ENCODE assay signal across 16 cellular contexts in genomic region chr2:198615972-198616371, GRCh38.
DNase-seq lines count a peak whose midpoint lies in the region; ATAC-seq, FAIRE-seq and TF ChIP-seq lines count a peak whose summit lies in the region.
"Had no signal": no experiment of that assay in that cellular context is flagged by ENCODE, and none has a peak within 500 bp of the region (broad histone marks: within the 10 kb centered on the region; RNA-seq: fewer than 3 reads in every experiment).

No MANE protein-coding gene starts in this region.

- ATAC-seq in HG03135 (IDR thresholded peaks at IDR 0.05; ENCODE audit: unreplicated experiment) (peak; percentile 63), mucosa of descending colon (peak; percentile 92), GM21717 (IDR thresholded peaks at IDR 0.05; ENCODE audit: unreplicated experiment) (no peak)
- ATAC-seq: esophagus mucosa had no signal

- H3K4me1 ChIP-seq in astrocyte (ENCODE audit: insufficient read depth, low read length) = no peaks in the 10 kb centered on the region
- no peaks in the 10 kb centered on the region for H3K4me1 ChIP-seq in mucosa of descending colon (ENCODE audit: low read depth)
- H3K4me1 ChIP-seq: suprapubic skin had no signal

- H3K9me3 ChIP-seq in astrocyte (ENCODE audit: insufficient read depth, low read depth, low read length) (no peaks in the 10 kb centered on the region), mucosa of descending colon (no peaks in the 10 kb centered on the region)
- H3K9me3 ChIP-seq: neutrophil, suprapubic skin had no signal

- H4K20me1 ChIP-seq in astrocyte (ENCODE audit: insufficient read depth, low read length) = no peaks in the 10 kb centered on the region

- no peaks in the 10 kb centered on the region for H3K27me3 ChIP-seq in astrocyte (ENCODE audit: insufficient read depth, low read length)
- H3K27me3 ChIP-seq: cardiac muscle cell, neutrophil, suprapubic skin had no signal

- no peak overlapping the region for H3K27ac ChIP-seq in astrocyte (ENCODE audit: low read depth, low read length)
- H3K27ac ChIP-seq: cardiac muscle cell, neutrophil, suprapubic skin had no signal

- H3K79me2 ChIP-seq in astrocyte (ENCODE audit: insufficient read depth, low read length) = no peaks in the 10 kb centered on the region

- DNase-seq in Daoy (ENCODE audit: low read depth) (peak; percentile 42), astrocyte (ENCODE audit: low read depth) (peak; percentile 1), mucosa of descending colon (peak in 1 of 3 donors; percentile 83), germinal center (ENCODE audit: low spot score) (no peak)
- DNase-seq in activated CD4-positive, alpha-beta T cell treated with anti-CD3 and anti-CD28 coated beads for 4 hours = no peak
- no peak for DNase-seq in effector CD4-positive, alpha-beta T cell
- DNase-seq: activated T-cell treated with anti-CD3 and anti-CD28 coated beads, Interleukin-2, amount 50 U/mL, for 48 hours; CD4-positive, alpha-beta T cell; islet precursor cell; KBM-7 had no signal

- H3K4me3 Mint-ChIP-seq in astrocyte (ENCODE audit: unreplicated experiment) = no peak overlapping the region
- H3K4me3 Mint-ChIP-seq: CD4-positive, alpha-beta T cell had no signal

- H3K27me3 Mint-ChIP-seq in astrocyte (ENCODE audit: low read depth, unreplicated experiment) = peaks cover 3% of the 10 kb centered on the region

- no peak for TF ChIP-seq CTCF in astrocyte (IDR thresholded peaks at IDR 0.05; ENCODE audit: insufficient read depth, low read depth, low read length)
- TF ChIP-seq CTCF in mucosa of descending colon (IDR thresholded peaks at IDR 0.05) = no peak

- H3K36me3 ChIP-seq in astrocyte (ENCODE audit: insufficient read depth, low read length) (no peaks in the 10 kb centered on the region), mucosa of descending colon (ENCODE audit: low read depth) (no peaks in the 10 kb centered on the region)
- H3K36me3 ChIP-seq: cardiac muscle cell, neutrophil, suprapubic skin had no signal

- H3K9me3 Mint-ChIP-seq in astrocyte (ENCODE audit: unreplicated experiment) = no peaks in the 10 kb centered on the region

- no peak overlapping the region for H2AFZ ChIP-seq in astrocyte (ENCODE audit: low read depth, low read length)

- H3K4me1 Mint-ChIP-seq in astrocyte (ENCODE audit: low read depth, unreplicated experiment) = peaks cover 6% of the 10 kb centered on the region

- H3K9ac ChIP-seq in astrocyte (ENCODE audit: low read length) = no peak overlapping the region

- intact Hi-C loops in mucosa of descending colon (cut with DNase I, micrococcal nuclease) = no loop called here

- H3K4me3 ChIP-seq in astrocyte (ENCODE audit: insufficient read depth, low read depth, low read length) (no peak overlapping the region), mucosa of descending colon (no peak overlapping the region)
- H3K4me3 ChIP-seq: cardiac muscle cell, suprapubic skin had no signal

- H3K4me2 ChIP-seq in astrocyte (ENCODE audit: low read length) = no peak overlapping the region

- H3K36me3 Mint-ChIP-seq in astrocyte (ENCODE audit: low read depth, unreplicated experiment) = no peaks in the 10 kb centered on the region

- no peak for FAIRE-seq in astrocyte (lab: Jason Lieb, UNC)

- peak overlapping the region; percentile 82 for H3K27ac Mint-ChIP-seq in astrocyte (ENCODE audit: unreplicated experiment)
- H3K27ac Mint-ChIP-seq: CD4-positive, alpha-beta T cell had no signal

Comparison
In these comparisons a context has a peak if more than half of its experiments do, and no peak if none do; other contexts are left out.
1. DNase-seq: peak in Daoy (single experiment) and astrocyte (single experiment); none in activated CD4-positive, alpha-beta T cell treated with anti-CD3 and anti-CD28 coated beads for 4 hours (0 of 2), germinal center (single experiment) and effector CD4-positive, alpha-beta T cell (single experiment).